In the genomic region with DNA sequence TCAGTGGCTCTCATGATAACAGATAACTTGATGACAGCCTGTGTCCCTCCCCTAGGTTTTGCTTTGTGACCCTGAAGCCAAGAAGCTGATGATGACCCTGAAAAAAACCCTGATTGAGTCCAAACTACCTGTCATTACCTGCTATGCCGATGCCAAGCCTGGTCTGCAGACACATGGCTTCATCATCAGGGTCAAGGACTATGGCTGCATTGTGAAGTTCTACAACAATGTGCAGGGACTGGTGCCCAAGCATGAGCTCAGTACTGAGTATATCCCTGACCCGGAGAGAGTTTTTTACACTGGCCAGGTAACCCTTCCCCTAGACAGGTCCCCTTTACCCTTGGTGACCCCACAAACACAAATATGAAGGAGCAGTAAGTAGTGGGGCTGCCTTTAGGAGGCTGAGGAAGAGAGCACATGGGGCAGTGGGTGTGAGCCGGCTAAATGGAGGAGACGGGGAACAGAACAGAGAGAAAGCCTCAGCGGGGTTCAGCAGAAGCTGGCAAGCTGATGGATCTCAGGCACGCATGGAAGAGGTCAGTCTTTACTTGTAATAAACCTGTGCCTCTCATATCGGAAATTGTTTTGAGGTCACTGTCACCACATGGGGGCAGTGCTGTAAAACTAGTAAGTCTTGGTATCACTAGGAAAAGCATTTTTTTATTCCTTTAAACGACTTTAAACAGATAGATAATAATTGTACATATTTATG, we compare ENCODE assay signal across 9 cellular contexts. TPM values are rescaled to one million over a fixed set of nuclear protein-coding genes. Genes with fewer than 3 reads are reported as not detected.
DNase-seq lines count a peak whose midpoint lies in the region; FAIRE-seq and TF ChIP-seq lines count a peak whose summit lies in the region.
"Had no signal": no experiment of that assay in that cellular context is flagged by ENCODE, and none has a peak within 500 bp of the region (broad histone marks: within the 10 kb centered on the region; RNA-seq: fewer than 3 reads in every experiment).

No MANE protein-coding gene starts in this region.

- H3K4me3 Mint-ChIP-seq in neural progenitor cell: no peak overlapping the region

- H3K79me2 ChIP-seq in fibroblast of lung (ENCODE audit: control insufficient read depth, insufficient read depth, low read length) (no peaks in the 10 kb centered on the region), neural progenitor cell (ENCODE audit: low read depth) (no peaks in the 10 kb centered on the region)

- TF ChIP-seq CTCF in fibroblast of lung (conservative IDR thresholded peaks at IDR 0.05 in 1 of 2, IDR thresholded peaks at IDR 0.05 in 1 of 2; ENCODE audit: low read depth in 1 of 2, low read length in 2 of 2) (peak; percentile 51 to 57), neural progenitor cell (IDR thresholded peaks at IDR 0.05) (peak; percentile 64)

- H3K27ac Mint-ChIP-seq in neural progenitor cell: no peak overlapping the region

- no peaks in the 10 kb centered on the region for H3F3A ChIP-seq in neural progenitor cell (ENCODE audit: low read depth)

- FAIRE-seq in GM12891 (lab: Jason Lieb, UNC): peak; percentile 41
- FAIRE-seq in urothelium cell line (lab: Jason Lieb, UNC): no peak

- H3K9me3 Mint-ChIP-seq in neural progenitor cell: no peaks in the 10 kb centered on the region

- H3K9ac ChIP-seq in fibroblast of lung (ENCODE audit: insufficient read depth, low read length) (no peak overlapping the region), neural progenitor cell (no peak overlapping the region)

- H3K9me3 ChIP-seq in fibroblast of lung (ENCODE audit: control insufficient read depth, insufficient read depth, low read depth, low read length) (no peaks in the 10 kb centered on the region), neural progenitor cell (ENCODE audit: low read depth) (no peaks in the 10 kb centered on the region)
- H3K9me3 ChIP-seq: neutrophil had no signal

- H3K4me1 Mint-ChIP-seq in neural progenitor cell: no peaks in the 10 kb centered on the region

- no peaks in the 10 kb centered on the region for H3K27me3 Mint-ChIP-seq in neural progenitor cell (ENCODE audit: insufficient read depth, low read depth)

- H3K36me3 ChIP-seq in fibroblast of lung (ENCODE audit: control insufficient read depth, insufficient read depth, low read length) (peaks cover 42% of the 10 kb centered on the region), neural progenitor cell (peaks cover 12% of the 10 kb centered on the region)

- no peak for TF ChIP-seq POLR2A in GM12891 (IDR thresholded peaks at IDR 0.05; ENCODE audit: low read depth, low read length)

- H3K27ac ChIP-seq in fibroblast of lung (ENCODE audit: insufficient read depth, low read length) (no peak overlapping the region), neural progenitor cell (no peak overlapping the region)
- H3K27ac ChIP-seq: neutrophil had no signal

- H3K4me1 ChIP-seq in fibroblast of lung (ENCODE audit: control insufficient read depth, extremely low read depth, insufficient read depth, low read length) (no peaks in the 10 kb centered on the region), neural progenitor cell (no peaks in the 10 kb centered on the region)

- H3K4me2 ChIP-seq in fibroblast of lung (ENCODE audit: extremely low read depth, insufficient read depth, low read length) (no peak overlapping the region), neural progenitor cell (no peak overlapping the region)

- peaks cover 31% of the 10 kb centered on the region for H3K36me3 Mint-ChIP-seq in neural progenitor cell

- no peaks in the 10 kb centered on the region for H4K20me1 ChIP-seq in fibroblast of lung (ENCODE audit: control insufficient read depth, extremely low read depth, insufficient read depth, low read length)
- no peaks in the 10 kb centered on the region for H4K20me1 ChIP-seq in neural progenitor cell (ENCODE audit: low read depth)

- DNase-seq in AG08396 (ENCODE audit: low spot score) (peak; percentile 40), GM12891 (ENCODE audit: insufficient read length, low spot score) (no peak), NCI-H69 (lab: John Stamatoyannopoulos, UW) (peak; percentile 41), fibroblast of lung (ENCODE audit: low read depth in 2 of 2) (peak; percentile 30 to 71), neural progenitor cell (ENCODE audit: low spot score) (peak; percentile 59), urothelium cell line (ENCODE audit: low spot score) (peak; percentile 33), NCI-H2029 (lab: John Stamatoyannopoulos, UW) (no peak)
- peak; percentile 16 for DNase-seq in activated CD8-positive, alpha-beta memory T cell treated with anti-CD3 and anti-CD28 coated beads, Interleukin-2, amount 50 U/mL, for 1 hour (ENCODE audit: extremely low read depth)

- H3K27me3 ChIP-seq in fibroblast of lung (ENCODE audit: control insufficient read depth, insufficient read depth, low read length): no peaks in the 10 kb centered on the region
- H3K27me3 ChIP-seq in neural progenitor cell: no peaks in the 10 kb centered on the region
- H3K27me3 ChIP-seq: neutrophil had no signal

- H2AFZ ChIP-seq in fibroblast of lung (ENCODE audit: low read length) (no peak overlapping the region), neural progenitor cell (replicated peaks) (no peak overlapping the region)

- H3K4me3 ChIP-seq in fibroblast of lung (replicated peaks in 1 of 4; ENCODE audit: control extremely low read depth in 1 of 4, insufficient read depth in 1 of 4, low read depth in 3 of 4, low read length in 4 of 4): no peak overlapping the region
- H3K4me3 ChIP-seq in neural progenitor cell: no peak overlapping the region

TF ChIP-seq in GM12891, 5 proteins besides CTCF, POLR2A, EP300 and RAD21:
- no peak for TF ChIP-seq POLR2AphosphoS5 (IDR thresholded peaks at IDR 0.05; ENCODE audit: low read depth, low read length)
- TF ChIP-seq POU2F2 (IDR thresholded peaks at IDR 0.05; ENCODE audit: low read depth, low read length): no peak
- TF ChIP-seq PAX5 (IDR thresholded peaks at IDR 0.05; ENCODE audit: insufficient read depth, low read length, severe bottlenecking): no peak
- TF ChIP-seq SPI1 (IDR thresholded peaks at IDR 0.05; ENCODE audit: low read depth, low read length): no peak
- no peak for TF ChIP-seq TAF1 (IDR thresholded peaks at IDR 0.05; ENCODE audit: low read depth, low read length)

RNA-seq across cellular contexts. Expression of a gene that starts 20.2 kb away (rescaled TPM):
- polyA plus RNA-seq in GM12891 (2012; ENCODE audit: low read depth, missing spikeins): 28.8 TPM
- total RNA-seq in fibroblast of lung: 28.8 and 34.0 TPM in 2 replicates
- 10.0 and 15.1 TPM in 2 replicates for polyA plus RNA-seq in fibroblast of lung
- 14.3 and 22.2 TPM in 2 replicates for polyA plus RNA-seq in fibroblast of lung (2012)
- 35.6 and 66.2 TPM in 2 replicates for polyA minus RNA-seq in fibroblast of lung (ENCODE audit: low replicate concordance)
- 42.8 and 44.1 TPM in 2 replicates for total RNA-seq in neural progenitor cell (ENCODE audit: low replicate concordance)

RNA-seq across cellular contexts. Expression of a gene that starts 20.3 kb away (rescaled TPM):
- polyA plus RNA-seq in GM12891 (2012; ENCODE audit: low read depth, missing spikeins): 964 TPM
- total RNA-seq in fibroblast of lung (148 and 155 TPM in 2 replicates), neural progenitor cell (ENCODE audit: low replicate concordance) (166 and 324 TPM in 2 replicates)
- polyA plus RNA-seq in fibroblast of lung: 355 and 386 TPM in 2 replicates
- polyA plus RNA-seq in fibroblast of lung (2012): 650 and 718 TPM in 2 replicates
- polyA minus RNA-seq in fibroblast of lung (ENCODE audit: low replicate concordance): 16.0 TPM in 1 of 2 replicates, not detected in the other

RNA-seq across cellular contexts. Expression of a gene that starts 35.6 kb away (rescaled TPM):
- polyA plus RNA-seq in GM12891 (2012; ENCODE audit: low read depth, missing spikeins): 5.1 TPM
- total RNA-seq in fibroblast of lung (31.6 and 35.8 TPM in 2 replicates), neural progenitor cell (ENCODE audit: low replicate concordance) (2.1 TPM in 1 of 2 replicates, not detected in the other)
- polyA plus RNA-seq in fibroblast of lung: 29.8 and 37.2 TPM in 2 replicates
- 41.0 and 49.0 TPM in 2 replicates for polyA plus RNA-seq in fibroblast of lung (2012)
- polyA minus RNA-seq in fibroblast of lung (ENCODE audit: low replicate concordance): 61.1 and 62.8 TPM in 2 replicates

RNA-seq across cellular contexts. Expression of a gene that starts 42.1 kb away (rescaled TPM):
- polyA plus RNA-seq in GM12891 (2012; ENCODE audit: low read depth, missing spikeins): 0.32 TPM
- total RNA-seq in fibroblast of lung (not detected in 2 replicates), neural progenitor cell (ENCODE audit: low replicate concordance) (0.06 TPM in 1 of 2 replicates, not detected in the other)
- not detected in 2 replicates for polyA plus RNA-seq in fibroblast of lung
- 0.03 TPM in 1 of 2 replicates, not detected in the other for polyA plus RNA-seq in fibroblast of lung (2012)
- not detected in 2 replicates for polyA minus RNA-seq in fibroblast of lung (ENCODE audit: low replicate concordance)

RNA-seq across cellular contexts. Expression of a gene that starts 48.8 kb away (rescaled TPM):
- 3.6 TPM for polyA plus RNA-seq in GM12891 (2012; ENCODE audit: low read depth, missing spikeins)
- 3.0 and 4.1 TPM in 2 replicates for total RNA-seq in fibroblast of lung
- 3.4 and 3.9 TPM in 2 replicates for polyA plus RNA-seq in fibroblast of lung
- polyA plus RNA-seq in fibroblast of lung (2012): 2.2 and 3.3 TPM in 2 replicates
- 0.70 TPM in 1 of 2 replicates, not detected in the other for polyA minus RNA-seq in fibroblast of lung (ENCODE audit: low replicate concordance)
- 19.0 and 22.7 TPM in 2 replicates for total RNA-seq in neural progenitor cell (ENCODE audit: low replicate concordance)

Comparison
In these comparisons a context has a peak if more than half of its experiments do, and no peak if none do; other contexts are left out.
1. DNase-seq: peak in AG08396 (single experiment), NCI-H69 (single experiment), activated CD8-positive, alpha-beta memory T cell treated with anti-CD3 and anti-CD28 coated beads, Interleukin-2, amount 50 U/mL, for 1 hour (single experiment), fibroblast of lung (2 of 2), neural progenitor cell (single experiment) and urothelium cell line (single experiment); none in GM12891 (single experiment) and NCI-H2029 (single experiment).
2. RNA of a gene that starts 35.6 kb away (total RNA-seq): 31.6 to 35.8 TPM in fibroblast of lung; 2.1 TPM in neural progenitor cell; every median in the first group is over 10 times any median in the second.